18 cellular contexts compared by ENCODE assay signal in the genomic region with DNA sequence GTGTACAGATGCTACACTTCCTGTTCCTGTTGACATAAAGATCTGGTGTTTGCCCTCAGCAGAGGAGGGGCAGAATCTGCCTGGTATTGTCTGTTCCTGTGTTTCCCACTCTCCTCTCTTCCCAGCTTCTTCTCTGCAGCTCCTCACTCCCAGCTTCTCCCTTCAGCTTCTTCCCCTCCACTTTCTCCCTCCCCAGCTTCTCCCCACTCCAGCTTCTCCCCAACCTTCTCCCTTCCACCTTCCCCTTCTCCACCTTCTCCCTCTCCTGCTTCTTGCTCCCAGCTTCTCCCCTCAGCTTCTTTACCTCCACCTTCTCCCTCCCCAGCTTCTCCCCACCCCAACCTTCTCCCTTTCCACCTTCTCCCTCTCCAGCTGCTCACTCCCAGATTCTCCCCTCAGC.
A peak's percentile ranks its signal among the peaks of the same experiment; 100 is the strongest.
DNase-seq lines count a peak whose midpoint lies in the region; ATAC-seq and TF ChIP-seq lines count a peak whose summit lies in the region.
"Had no signal": no experiment of that assay in that cellular context is flagged by ENCODE, and none has a peak within 500 bp of the region (broad histone marks: within the 10 kb centered on the region; RNA-seq: fewer than 3 reads in every experiment).

No MANE protein-coding gene starts in this region.

- H3K4me3 Mint-ChIP-seq in osteocyte (ENCODE audit: unreplicated experiment) (no peak overlapping the region), CD14-positive monocyte (no peak overlapping the region)
- H3K4me3 Mint-ChIP-seq: CD4-positive, CD25-positive, alpha-beta regulatory T cell; CD8-positive, alpha-beta T cell had no signal

- no peak overlapping the region for H3K4me2 ChIP-seq in DND-41 (ENCODE audit: insufficient read depth, low read length)

- DNase-seq in DND-41 (no peak), esophagus muscularis mucosa (ENCODE audit: extremely low spot score) (peak; percentile 21), osteocyte (ENCODE audit: extremely low spot score, unreplicated experiment) (peak; percentile 7), CD14-positive monocyte (ENCODE audit: low spot score) (no peak), GM13977 (ENCODE audit: low spot score) (no peak)
- no peak for DNase-seq in activated CD8-positive, alpha-beta memory T cell treated with anti-CD3 and anti-CD28 coated beads, Interleukin-2, amount 50 U/mL, for 48 hours
- no peak for DNase-seq in activated CD8-positive, alpha-beta memory T cell treated with anti-CD3 and anti-CD28 coated beads for 24 hours
- DNase-seq: C1 segment of cervical spinal cord; Caco-2; CD4-positive, CD25-positive, alpha-beta regulatory T cell; DMS53; DMS79 treated with DMSO at 0.1 percent for 48 hours; GDM1; GOT3 had no signal

- H3K27ac Mint-ChIP-seq in osteocyte (ENCODE audit: unreplicated experiment) (no peak overlapping the region), CD14-positive monocyte (no peak overlapping the region)
- H3K27ac Mint-ChIP-seq: CD4-positive, CD25-positive, alpha-beta regulatory T cell; CD8-positive, alpha-beta T cell had no signal

- H3K9me3 ChIP-seq in DND-41 (ENCODE audit: insufficient read depth, low read length, severe bottlenecking) (no peaks in the 10 kb centered on the region), HEK293 (ENCODE audit: control insufficient read depth, insufficient read depth, low read depth, low read length) (no peaks in the 10 kb centered on the region), esophagus muscularis mucosa (peaks cover 0 to 5% (median 0%) of the 10 kb centered on the region in 4 donors)
- H3K9me3 ChIP-seq: Caco-2, HAP-1 had no signal

- TF ChIP-seq CTCF in DND-41 (IDR thresholded peaks at IDR 0.05; ENCODE audit: borderline replicate concordance, extremely low read depth, low read length, poor library complexity, severe bottlenecking) = no peak
- TF ChIP-seq CTCF in HEK293 (tag by site-specific recombination; IDR thresholded peaks at IDR 0.05) = no peak
- no peak for TF ChIP-seq CTCF in esophagus muscularis mucosa (IDR thresholded peaks at IDR 0.05)
- no peak for TF ChIP-seq CTCF in osteocyte (IDR thresholded peaks at IDR 0.05)
- no peak for TF ChIP-seq CTCF in CD14-positive monocyte (IDR thresholded peaks at IDR 0.05)
- TF ChIP-seq CTCF in GM13977 (IDR thresholded peaks at IDR 0.05; ENCODE audit: extremely low read depth, insufficient read depth, missing control alignments) = no peak

- no peaks in the 10 kb centered on the region for H3K79me2 ChIP-seq in DND-41 (ENCODE audit: insufficient read depth, low read length)

- H3K9me3 Mint-ChIP-seq in osteocyte (ENCODE audit: unreplicated experiment) = peaks cover 8% of the 10 kb centered on the region
- H3K9me3 Mint-ChIP-seq in CD14-positive monocyte = peaks cover 9 to 44% (median 20%) of the 10 kb centered on the region in 7 donors
- H3K9me3 Mint-ChIP-seq: CD8-positive, alpha-beta T cell had no signal

- peak; percentile 63; the same call in 1 of the 3 replicates for ATAC-seq in DND-41 (ENCODE audit: insufficient read depth, low read depth)
- ATAC-seq: CD8-positive, alpha-beta T cell; GM12878 had no signal

- POLR2A ChIA-PET in HEK293 (lab: Yijun Ruan, JAX) = no interaction called here

- no peaks in the 10 kb centered on the region for H3K27me3 Mint-ChIP-seq in osteocyte (ENCODE audit: unreplicated experiment)
- peaks cover 0 to 2% (median 0%) of the 10 kb centered on the region in 3 donors for H3K27me3 Mint-ChIP-seq in CD14-positive monocyte (ENCODE audit: low read depth in 3 of 3)
- H3K27me3 Mint-ChIP-seq: CD4-positive, CD25-positive, alpha-beta regulatory T cell had no signal

- H3K4me1 ChIP-seq in DND-41 (ENCODE audit: insufficient read depth, low read length) (peaks cover 15% of the 10 kb centered on the region), HEK293 (ENCODE audit: control insufficient read depth, insufficient read depth, low read length) (no peaks in the 10 kb centered on the region), esophagus muscularis mucosa (no peaks in the 10 kb centered on the region)
- H3K4me1 ChIP-seq: Caco-2, HAP-1 had no signal

- TF ChIP-seq EP300 in esophagus muscularis mucosa (IDR thresholded peaks at IDR 0.05) = no peak

- H3K36me3 Mint-ChIP-seq in osteocyte (ENCODE audit: unreplicated experiment) = no peaks in the 10 kb centered on the region
- no peaks in the 10 kb centered on the region for H3K36me3 Mint-ChIP-seq in CD14-positive monocyte
- H3K36me3 Mint-ChIP-seq: CD4-positive, CD25-positive, alpha-beta regulatory T cell; CD8-positive, alpha-beta T cell had no signal

- no peaks in the 10 kb centered on the region for H3K27me3 ChIP-seq in DND-41 (ENCODE audit: insufficient read depth, low read length, poor library complexity)
- peaks cover 0 to 14% (median 0%) of the 10 kb centered on the region in 4 donors for H3K27me3 ChIP-seq in esophagus muscularis mucosa

- no peaks in the 10 kb centered on the region for H3K36me3 ChIP-seq in DND-41 (ENCODE audit: insufficient read depth, low read length)
- no peaks in the 10 kb centered on the region for H3K36me3 ChIP-seq in HEK293 (ENCODE audit: control insufficient read depth in 2 of 2, insufficient read depth in 1 of 2, low read length in 2 of 2)
- H3K36me3 ChIP-seq in esophagus muscularis mucosa = no peaks in the 10 kb centered on the region
- H3K36me3 ChIP-seq: HAP-1 had no signal

- H4K20me1 ChIP-seq in DND-41 (ENCODE audit: insufficient read depth, low read length) = no peaks in the 10 kb centered on the region

- H3K4me3 ChIP-seq in DND-41 (ENCODE audit: low read depth in 1 of 2, low read length in 2 of 2) = no peak overlapping the region
- H3K4me3 ChIP-seq in HEK293 (ENCODE audit: low read depth, low read length) = no peak overlapping the region
- no peak overlapping the region for H3K4me3 ChIP-seq in esophagus muscularis mucosa
- H3K4me3 ChIP-seq: GM12878, HAP-1 had no signal

- H3K9ac ChIP-seq in DND-41 (ENCODE audit: low read depth, low read length) = no peak overlapping the region

- no peak for TF ChIP-seq POLR2A in esophagus muscularis mucosa (IDR thresholded peaks at IDR 0.05; ENCODE audit: low read depth)

- CTCF ChIA-PET in HEK293 (lab: Yijun Ruan, JAX) = no interaction called here

- peak overlapping the region; percentile 50 for H3K27ac ChIP-seq in DND-41 (ENCODE audit: low read length)
- no peak overlapping the region for H3K27ac ChIP-seq in HEK293 (ENCODE audit: extremely low read depth, low read depth, low read length)
- no peak overlapping the region for H3K27ac ChIP-seq in esophagus muscularis mucosa (replicated peaks in 1 of 4)

- H3K4me1 Mint-ChIP-seq in osteocyte (ENCODE audit: unreplicated experiment) = no peaks in the 10 kb centered on the region
- no peaks in the 10 kb centered on the region for H3K4me1 Mint-ChIP-seq in CD14-positive monocyte
- H3K4me1 Mint-ChIP-seq: CD4-positive, CD25-positive, alpha-beta regulatory T cell had no signal

- in situ Hi-C loops in GM13977 (cut with MboI; ENCODE audit: low pct_unique_long_range_greater_than_20kb, low sequenced_read_pairs, unreplicated experiment) = no loop called here

- intact Hi-C loops in esophagus muscularis mucosa (cut with DNase I) = no loop called here
- intact Hi-C loops in CD14-positive monocyte (cut with micrococcal nuclease) = no loop called here

- peak overlapping the region; percentile 62 for H2AFZ ChIP-seq in DND-41 (ENCODE audit: low read depth, low read length)

TF ChIP-seq in HEK293, 187 proteins besides CTCF, POLR2A, EP300 and RAD21:
- TF ChIP-seq ZNF394 (tag by site-specific recombination; IDR thresholded peaks at IDR 0.05; ENCODE audit: borderline replicate concordance) (peak; percentile 55; the same call in 1 of the 2 replicates), ZNF24 (tag by site-specific recombination; IDR thresholded peaks at IDR 0.05) (no peak)

Comparison
In these comparisons a context has a peak if more than half of its experiments do, and no peak if none do; other contexts are left out.
1. DNase-seq: peak in esophagus muscularis mucosa (single experiment) and osteocyte (single experiment); none in DND-41 (single experiment), activated CD8-positive, alpha-beta memory T cell treated with anti-CD3 and anti-CD28 coated beads, Interleukin-2, amount 50 U/mL, for 48 hours (single experiment), CD14-positive monocyte (single experiment), GM13977 (single experiment) and activated CD8-positive, alpha-beta memory T cell treated with anti-CD3 and anti-CD28 coated beads for 24 hours (single experiment).